In the genomic region with DNA sequence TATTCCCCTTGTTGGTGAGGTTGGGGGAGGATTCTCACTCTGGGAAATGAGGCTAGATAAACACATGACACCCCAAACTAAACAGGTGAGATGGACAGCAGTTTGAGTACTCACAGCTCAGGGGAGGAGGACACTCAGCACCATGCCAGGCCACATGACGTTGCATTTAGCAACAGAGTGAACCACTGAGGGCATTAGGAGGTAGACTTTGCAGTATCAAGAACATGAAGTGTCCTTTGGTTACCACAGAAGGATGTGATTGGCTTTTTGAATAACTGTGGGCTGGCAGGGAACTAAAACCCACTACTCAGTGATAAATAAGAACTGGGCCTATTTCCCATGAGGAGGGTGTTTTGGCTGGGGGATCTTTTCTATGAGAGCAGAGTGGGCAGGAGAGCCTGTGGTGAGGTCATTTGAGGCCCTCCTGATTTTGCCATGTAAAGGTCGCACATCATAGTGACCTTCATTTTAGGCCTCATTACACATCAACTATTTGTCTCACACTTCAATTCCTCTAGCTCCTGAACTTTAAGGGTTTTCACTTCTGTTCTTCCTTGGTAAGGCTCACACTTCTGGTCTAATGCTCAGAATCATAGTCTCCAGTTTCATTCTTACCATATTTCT, we compare ENCODE assay signal across 34 cellular contexts.
"Had no signal": no experiment of that assay in that cellular context is flagged by ENCODE, and none has a peak within 500 bp of the region (broad histone marks: within the 10 kb centered on the region; RNA-seq: fewer than 3 reads in every experiment).

No MANE protein-coding gene starts in this region.

- DNase-seq: activated B cell treated with CpG ODN at 0.5 μM for 24 hours; activated CD4-positive, alpha-beta memory T cell treated with anti-CD3 and anti-CD28 coated beads for 36 hours; activated CD4-positive, alpha-beta T cell treated with anti-CD3 and anti-CD28 coated beads for 4 hours; activated CD4-positive, alpha-beta T cell treated with anti-CD3 and anti-CD28 coated beads, Interleukin-2, amount 10 ng/mL, durations not matched to agents 24 days and 14 days; activated CD4-positive, alpha-beta T cell treated with anti-CD3 and anti-CD28 coated beads, Interleukin-2, amount 50 U/mL, for 1 hour; activated CD4-positive, alpha-beta T cell treated with anti-CD3 and anti-CD28 coated beads, Interleukin-2, amount 50 U/mL, for 4 hours; activated CD4-positive, CD25-positive, alpha-beta regulatory T cell treated with anti-CD3 and anti-CD28 coated beads, Interleukin-2, amount 50 U/mL, for 72 hours; activated CD8-positive, alpha-beta memory T cell treated with anti-CD3 and anti-CD28 coated beads for 24 hours; activated CD8-positive, alpha-beta memory T cell treated with anti-CD3 and anti-CD28 coated beads, Interleukin-2, amount 10 ng/mL, durations not matched to agents 7 days and 5 days; activated CD8-positive, alpha-beta memory T cell treated with anti-CD3 and anti-CD28 coated beads, Interleukin-2, amount 50 U/mL, for 48 hours; activated CD8-positive, alpha-beta T cell treated with anti-CD3 and anti-CD28 coated beads, Interleukin-2, amount 10 ng/mL, durations not matched to agents 7 days and 5 days; activated effector memory CD4-positive, alpha-beta T cell treated with Interleukin-2 at 50 U/mL for 16 hours; activated gamma-delta T cell; activated naive CD4-positive, alpha-beta T cell treated with anti-CD3 and anti-CD28 coated beads, Interleukin-2, amount 10 ng/mL, durations not matched to agents 7 days and 5 days; activated naive CD4-positive, alpha-beta T cell treated with Interleukin-2 at 50 U/mL for 16 hours; activated naive CD8-positive, alpha-beta T cell treated with anti-CD3 and anti-CD28 coated beads, Interleukin-2, amount 10 ng/mL, durations not matched to agents 7 days and 5 days; activated naive CD8-positive, alpha-beta T cell treated with anti-CD3 and anti-CD28 coated beads, Interleukin-2, amount 50 U/mL, for 24 hours; activated T-cell treated with anti-CD3 and anti-CD28 coated beads, Interleukin-2, amount 50 U/mL, for 24 hours; activated T-cell treated with anti-CD3 and anti-CD28 coated beads, Interleukin-2, amount 50 U/mL, for 48 hours; amygdala; anterior cingulate cortex; central memory CD4-positive, alpha-beta T cell; T-helper 1 cell; T-helper 2 cell; T-helper 9 cell had no signal

- H3K27me3 Mint-ChIP-seq: activated B cell treated with CpG ODN at 0.5 μM for 24 hours; activated CD4-positive, alpha-beta memory T cell treated with anti-CD3 and anti-CD28 coated beads for 36 hours; activated CD4-positive, alpha-beta T cell treated with anti-CD3 and anti-CD28 coated beads, Interleukin-2, amount 10 ng/mL, durations not matched to agents 24 days and 14 days; activated CD8-positive, alpha-beta memory T cell treated with anti-CD3 and anti-CD28 coated beads, Interleukin-2, amount 10 ng/mL, durations not matched to agents 7 days and 5 days; activated naive CD4-positive, alpha-beta T cell treated with anti-CD3 and anti-CD28 coated beads, Interleukin-2, amount 10 ng/mL, durations not matched to agents 7 days and 5 days; activated naive CD4-positive, alpha-beta T cell treated with anti-CD3 and anti-CD28 coated beads, Interleukin-2, amount 50 U/mL, for 24 hours; activated naive CD8-positive, alpha-beta T cell; activated naive CD8-positive, alpha-beta T cell treated with anti-CD3 and anti-CD28 coated beads, Interleukin-2, amount 10 ng/mL, durations not matched to agents 7 days and 5 days; activated naive CD8-positive, alpha-beta T cell treated with anti-CD3 and anti-CD28 coated beads, Interleukin-2, amount 50 U/mL, for 24 hours; activated T-cell treated with anti-CD3 and anti-CD28 coated beads, Interleukin-2, amount 50 U/mL, for 24 hours; brain had no signal

- H3K36me3 Mint-ChIP-seq: activated CD4-positive, alpha-beta memory T cell treated with anti-CD3 and anti-CD28 coated beads for 36 hours; activated CD8-positive, alpha-beta memory T cell treated with anti-CD3 and anti-CD28 coated beads, Interleukin-2, amount 10 ng/mL, durations not matched to agents 7 days and 5 days; activated naive CD4-positive, alpha-beta T cell treated with anti-CD3 and anti-CD28 coated beads, Interleukin-2, amount 10 ng/mL, durations not matched to agents 7 days and 5 days; activated naive CD4-positive, alpha-beta T cell treated with anti-CD3 and anti-CD28 coated beads, Interleukin-2, amount 50 U/mL, for 24 hours; activated naive CD8-positive, alpha-beta T cell; activated naive CD8-positive, alpha-beta T cell treated with anti-CD3 and anti-CD28 coated beads, Interleukin-2, amount 10 ng/mL, durations not matched to agents 7 days and 5 days; brain had no signal

- ATAC-seq: activated CD8-positive, alpha-beta memory T cell treated with anti-CD3 and anti-CD28 coated beads, Interleukin-2, amount 10 ng/mL, durations not matched to agents 7 days and 5 days; activated CD8-positive, alpha-beta T cell treated with anti-CD3 and anti-CD28 coated beads, Interleukin-2, amount 10 ng/mL, durations not matched to agents 7 days and 5 days; activated naive CD8-positive, alpha-beta T cell treated with anti-CD3 and anti-CD28 coated beads, Interleukin-2, amount 50 U/mL, for 24 hours had no signal

- FAIRE-seq: TTC549 had no signal

- H3K9me3 Mint-ChIP-seq: activated B cell treated with CpG ODN at 0.5 μM for 24 hours had no signal

- H3K27me3 ChIP-seq: ascending aorta had no signal

- H3K4me1 Mint-ChIP-seq: activated B cell treated with CpG ODN at 0.5 μM for 24 hours; activated CD4-positive, alpha-beta T cell treated with anti-CD3 and anti-CD28 coated beads, Interleukin-2, amount 10 ng/mL, durations not matched to agents 24 days and 14 days; activated CD8-positive, alpha-beta memory T cell treated with anti-CD3 and anti-CD28 coated beads, Interleukin-2, amount 10 ng/mL, durations not matched to agents 7 days and 5 days; activated naive CD4-positive, alpha-beta T cell treated with anti-CD3 and anti-CD28 coated beads, Interleukin-2, amount 10 ng/mL, durations not matched to agents 7 days and 5 days; activated naive CD4-positive, alpha-beta T cell treated with anti-CD3 and anti-CD28 coated beads, Interleukin-2, amount 50 U/mL, for 24 hours; activated naive CD8-positive, alpha-beta T cell treated with anti-CD3 and anti-CD28 coated beads, Interleukin-2, amount 10 ng/mL, durations not matched to agents 7 days and 5 days; activated naive CD8-positive, alpha-beta T cell treated with anti-CD3 and anti-CD28 coated beads, Interleukin-2, amount 50 U/mL, for 24 hours had no signal

- H3K9me3 ChIP-seq: ascending aorta had no signal

- H3K4me3 ChIP-seq: ascending aorta had no signal

- H3K4me3 Mint-ChIP-seq: activated B cell treated with CpG ODN at 0.5 μM for 24 hours; activated CD4-positive, alpha-beta memory T cell treated with anti-CD3 and anti-CD28 coated beads for 36 hours; activated CD4-positive, alpha-beta T cell treated with anti-CD3 and anti-CD28 coated beads, Interleukin-2, amount 10 ng/mL, durations not matched to agents 24 days and 14 days; activated CD8-positive, alpha-beta memory T cell treated with anti-CD3 and anti-CD28 coated beads, Interleukin-2, amount 10 ng/mL, durations not matched to agents 7 days and 5 days; activated CD8-positive, alpha-beta T cell treated with anti-CD3 and anti-CD28 coated beads, Interleukin-2, amount 10 ng/mL, durations not matched to agents 7 days and 5 days; activated naive CD4-positive, alpha-beta T cell treated with anti-CD3 and anti-CD28 coated beads, Interleukin-2, amount 10 ng/mL, durations not matched to agents 7 days and 5 days; activated naive CD4-positive, alpha-beta T cell treated with anti-CD3 and anti-CD28 coated beads, Interleukin-2, amount 50 U/mL, for 24 hours; activated naive CD8-positive, alpha-beta T cell; activated naive CD8-positive, alpha-beta T cell treated with anti-CD3 and anti-CD28 coated beads, Interleukin-2, amount 10 ng/mL, durations not matched to agents 7 days and 5 days; activated naive CD8-positive, alpha-beta T cell treated with anti-CD3 and anti-CD28 coated beads, Interleukin-2, amount 50 U/mL, for 24 hours; activated T-cell treated with anti-CD3 and anti-CD28 coated beads, Interleukin-2, amount 50 U/mL, for 24 hours; brain; T-helper 1 cell treated with Interleukin-12 subunit alpha and Interleukin-12 subunit beta and Interleukin-4 antibody, amounts not matched to agents 30 μg/mL and 1 μg/mL, for 36 hours; T-helper 2 cell treated with Interferon-gamma antibody and Interleukin-4, amounts not matched to agents 5 μg/mL and 100 μg/mL, for 36 hours had no signal

- H3K27ac ChIP-seq: ascending aorta, VCaP had no signal

- H3K27ac Mint-ChIP-seq: activated B cell treated with CpG ODN at 0.5 μM for 24 hours; activated CD4-positive, alpha-beta memory T cell treated with anti-CD3 and anti-CD28 coated beads for 36 hours; activated CD4-positive, alpha-beta T cell treated with anti-CD3 and anti-CD28 coated beads, Interleukin-2, amount 10 ng/mL, durations not matched to agents 24 days and 14 days; activated CD8-positive, alpha-beta memory T cell treated with anti-CD3 and anti-CD28 coated beads, Interleukin-2, amount 10 ng/mL, durations not matched to agents 7 days and 5 days; activated CD8-positive, alpha-beta T cell treated with anti-CD3 and anti-CD28 coated beads, Interleukin-2, amount 10 ng/mL, durations not matched to agents 7 days and 5 days; activated naive CD4-positive, alpha-beta T cell treated with anti-CD3 and anti-CD28 coated beads, Interleukin-2, amount 10 ng/mL, durations not matched to agents 7 days and 5 days; activated naive CD4-positive, alpha-beta T cell treated with anti-CD3 and anti-CD28 coated beads, Interleukin-2, amount 50 U/mL, for 24 hours; activated naive CD8-positive, alpha-beta T cell; activated naive CD8-positive, alpha-beta T cell treated with anti-CD3 and anti-CD28 coated beads, Interleukin-2, amount 10 ng/mL, durations not matched to agents 7 days and 5 days; activated naive CD8-positive, alpha-beta T cell treated with anti-CD3 and anti-CD28 coated beads, Interleukin-2, amount 50 U/mL, for 24 hours; activated T-cell treated with anti-CD3 and anti-CD28 coated beads, Interleukin-2, amount 50 U/mL, for 24 hours; activated T-helper 2 cell treated with anti-CD3 and anti-CD28 coated beads, Interferon-gamma antibody, Interleukin-2, Interleukin-4, amounts not matched to agents 10 μg/mL and 5 μg/mL and 100 μg/mL, durations not matched to agents 14 hours and 24 hours and 36 hours; T-helper 1 cell treated with Interleukin-12 subunit alpha and Interleukin-12 subunit beta and Interleukin-4 antibody, amounts not matched to agents 30 μg/mL and 1 μg/mL, for 36 hours; T-helper 2 cell treated with Interferon-gamma antibody and Interleukin-4, amounts not matched to agents 5 μg/mL and 100 μg/mL, for 36 hours had no signal

- H3K36me3 ChIP-seq: ascending aorta had no signal
